Comparison of ENCODE assay signal across 8 cellular contexts in the genomic region with DNA sequence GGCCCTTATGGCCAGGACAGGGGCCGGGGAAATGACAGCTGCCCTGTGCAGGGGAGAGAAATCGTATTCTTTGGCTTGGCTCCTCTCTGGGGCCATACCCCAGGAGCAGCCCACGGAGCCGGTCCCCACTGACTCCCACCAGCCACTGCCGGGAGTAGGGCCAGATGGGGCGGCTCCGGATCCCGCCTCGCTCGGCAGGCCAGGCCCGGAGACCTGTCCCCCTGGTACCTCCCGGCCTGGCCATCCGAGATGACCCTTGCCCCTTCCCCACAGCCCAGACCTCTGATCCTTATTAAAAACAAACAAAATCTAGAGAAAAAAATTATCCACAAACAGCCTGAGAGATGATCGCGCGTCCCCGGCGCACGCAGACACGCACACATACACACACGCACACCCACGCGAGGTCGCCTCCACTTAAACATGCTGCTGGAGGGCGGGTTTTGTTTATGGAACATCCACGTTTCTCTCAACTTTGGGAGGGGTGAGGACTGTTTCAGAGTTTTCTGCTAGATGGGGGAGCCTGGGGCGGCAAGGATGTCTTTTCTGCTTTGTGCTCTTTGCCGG. TPM values are rescaled to one million over a fixed set of nuclear protein-coding genes. Genes with fewer than 3 reads are reported as not detected.
DNase-seq lines count a peak whose midpoint lies in the region; ATAC-seq and TF ChIP-seq lines count a peak whose summit lies in the region.

No MANE protein-coding gene starts in this region.

- H3K27ac Mint-ChIP-seq in Calu3 (ENCODE audit: unreplicated experiment): peak overlapping the region; percentile 72

- no peak for TF ChIP-seq POLR2A in vagina (IDR thresholded peaks at IDR 0.05)

- H3K4me1 Mint-ChIP-seq in Calu3 (ENCODE audit: low read depth, unreplicated experiment): peaks cover 6% of the 10 kb centered on the region

- BruUV-seq in Calu3 (replicated peaks; lab: Mats Ljungman, UMichigan): no TSS peak

- peak overlapping the region; percentile 63 for H3K4me3 Mint-ChIP-seq in Calu3 (ENCODE audit: low read depth, unreplicated experiment)

- no peaks in the 10 kb centered on the region for H3K36me3 ChIP-seq in vagina

- H3K9me3 ChIP-seq in vagina: no peaks in the 10 kb centered on the region

- H3K36me3 Mint-ChIP-seq in Calu3 (ENCODE audit: insufficient read depth, unreplicated experiment): peaks cover 13% of the 10 kb centered on the region

- peaks cover 16% of the 10 kb centered on the region for H3K4me1 ChIP-seq in vagina

- DNase-seq in Calu3 (no peak), NCI-H2171 (lab: John Stamatoyannopoulos, UW) (peak; percentile 29), dermis blood vessel endothelial cell (peak; percentile 47), medulla oblongata (ENCODE audit: extremely low spot score) (peak; percentile 22), vagina (ENCODE audit: extremely low spot score in 2 of 2) (no peak), 8988T (no peak), ACHN (no peak)

- CTCF ChIA-PET in Calu3 (lab: Charles Lee): no interaction called here

- H3K27me3 ChIP-seq in vagina: no peaks in the 10 kb centered on the region

- intact Hi-C loops in Calu3 (cut with micrococcal nuclease; ENCODE audit: unreplicated experiment) (no loop called here), vagina (cut with DNase I) (no loop called here)

- peak overlapping the region; percentile 89 for H3K27ac ChIP-seq in vagina

- no peak for TF ChIP-seq CTCF in Calu3 (IDR thresholded peaks at IDR 0.05; ENCODE audit: unreplicated experiment)
- no peak for TF ChIP-seq CTCF in vagina (IDR thresholded peaks at IDR 0.05)

- no peaks in the 10 kb centered on the region for H3K27me3 Mint-ChIP-seq in Calu3 (ENCODE audit: unreplicated experiment)

- ATAC-seq in HG02610 (IDR thresholded peaks at IDR 0.05; ENCODE audit: unreplicated experiment): no peak

- H3K4me3 ChIP-seq in vagina: peak overlapping the region; percentile 44 to 52

- in situ Hi-C loops in ACHN (cut with HindIII; ENCODE audit: low pct_ligation_motif_present, low pct_unique_long_range_greater_than_20kb, low sequenced_read_pairs): no loop called here

- H3K9me3 Mint-ChIP-seq in Calu3 (ENCODE audit: low read depth, unreplicated experiment): no peaks in the 10 kb centered on the region

RNA-seq across cellular contexts. Expression of a gene that starts 59.1 kb away (rescaled TPM):
- total RNA-seq in Calu3 (2022) (not detected in 2 replicates), dermis blood vessel endothelial cell (not detected in 2 replicates), vagina (not detected)

Comparison
In these comparisons a context has a peak if more than half of its experiments do, and no peak if none do; other contexts are left out.
1. DNase-seq: peak in NCI-H2171 (single experiment), dermis blood vessel endothelial cell (single experiment) and medulla oblongata (single experiment); none in Calu3 (single experiment), vagina (0 of 2), 8988T (single experiment) and ACHN (single experiment).